In the genomic region with DNA sequence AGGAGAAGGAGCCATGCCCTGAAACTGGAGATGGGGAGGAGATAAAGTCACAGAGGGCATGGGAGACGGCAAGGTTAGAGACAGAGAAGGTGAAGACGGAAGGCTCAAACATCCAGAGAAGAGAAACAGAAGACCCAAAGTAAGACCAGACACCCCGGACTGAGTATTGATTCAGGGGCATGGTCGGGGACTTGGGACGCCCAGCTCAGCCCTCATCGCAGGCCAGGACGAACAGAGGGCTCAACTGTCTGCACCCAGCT, we compare ENCODE assay signal across 9 cellular contexts. TPM values are rescaled to one million over a fixed set of nuclear protein-coding genes. Genes with fewer than 3 reads are reported as not detected.
DNase-seq lines count a peak whose midpoint lies in the region; ATAC-seq and TF ChIP-seq lines count a peak whose summit lies in the region.
"Had no signal": no experiment of that assay in that cellular context is flagged by ENCODE, and none has a peak within 500 bp of the region (broad histone marks: within the 10 kb centered on the region; RNA-seq: fewer than 3 reads in every experiment).

No MANE protein-coding gene starts in this region.

- H3K27ac Mint-ChIP-seq in brain: peak overlapping the region; percentile 76 to 89 (median 85)

- no peak for TF ChIP-seq CTCF in heart left ventricle (IDR thresholded peaks at IDR 0.05)
- no peak for TF ChIP-seq CTCF in brain (conservative IDR thresholded peaks at IDR 0.05)
- no peak for TF ChIP-seq CTCF in vagina (IDR thresholded peaks at IDR 0.05)

- H3K4me1 Mint-ChIP-seq in brain: peaks cover 57% of the 10 kb centered on the region

- peak overlapping the region; percentile 86 for H3K9ac ChIP-seq in muscle layer of colon (ENCODE audit: low read length)

- H3K36me3 Mint-ChIP-seq in brain: peaks cover 5% of the 10 kb centered on the region

- peaks cover 0 to 44% (median 15%) of the 10 kb centered on the region in 12 donors for H3K4me1 ChIP-seq in heart left ventricle
- peaks cover 30% of the 10 kb centered on the region for H3K4me1 ChIP-seq in muscle layer of colon (ENCODE audit: insufficient read depth, low read length)
- H3K4me1 ChIP-seq in vagina: peaks cover 46% of the 10 kb centered on the region

- H3K36me3 ChIP-seq in heart left ventricle: no peaks in the 10 kb centered on the region
- H3K36me3 ChIP-seq in muscle layer of colon (ENCODE audit: insufficient read depth, low read length): no peaks in the 10 kb centered on the region
- no peaks in the 10 kb centered on the region for H3K36me3 ChIP-seq in vagina

- ATAC-seq in heart left ventricle (peak in 1 of 4 donors; percentile 32), left ventricle myocardium superior (no peak), HG02938 (IDR thresholded peaks at IDR 0.05; ENCODE audit: unreplicated experiment) (no peak)

- peaks cover 0 to 4% (median 0%) of the 10 kb centered on the region in 5 experiments for H3K9me3 Mint-ChIP-seq in brain

- peak overlapping the region; percentile 48 to 72 (median 60) for H3K4me3 ChIP-seq in heart left ventricle
- H3K4me3 ChIP-seq in muscle layer of colon (ENCODE audit: low read depth in 1 of 2, low read length in 2 of 2): peak overlapping the region; percentile 77 to 85
- H3K4me3 ChIP-seq in vagina: peak overlapping the region; percentile 78 to 91

- intact Hi-C loops in heart left ventricle (cut with DNase I): loop anchor here (2.0 to 10.0 kb wide), 11 partner anchors 55 to 609 kb away; no protein-coding TSS in a partner anchor
- intact Hi-C loops in left ventricle myocardium superior (cut with micrococcal nuclease): loop anchor here (5.0 kb wide), 1 partner anchor 192 kb away; no protein-coding TSS in a partner anchor
- intact Hi-C loops in vagina (cut with DNase I): loop anchor here (5.0 to 10.0 kb wide), 2 partner anchors 72 to 195 kb away; no protein-coding TSS in a partner anchor

- no peak for TF ChIP-seq POLR2A in heart left ventricle (IDR thresholded peaks at IDR 0.05)
- TF ChIP-seq POLR2A in vagina (IDR thresholded peaks at IDR 0.05): no peak

- H3K4me3 Mint-ChIP-seq in brain: peak overlapping the region; percentile 88 to 95 (median 92)

- H3K27me3 Mint-ChIP-seq in brain: peaks cover 14% of the 10 kb centered on the region

- DNase-seq in heart left ventricle (no peak), left ventricle myocardium superior (no peak), vagina (ENCODE audit: extremely low spot score in 2 of 2) (no peak), HuH-7.5 (ENCODE audit: low spot score) (no peak), NCI-H1048 (lab: John Stamatoyannopoulos, UW) (no peak)
- DNase-seq: MV-4-11 had no signal

- H3K27me3 ChIP-seq in heart left ventricle (peaks cover 0 to 35% (median 19%) of the 10 kb centered on the region in 9 donors), muscle layer of colon (ENCODE audit: control insufficient read depth in 1 of 2, insufficient read depth in 2 of 2, low read length in 2 of 2) (no peaks in the 10 kb centered on the region), vagina (no peaks in the 10 kb centered on the region)

- peak overlapping the region in 1 of 12 donors; percentile 90 for H3K27ac ChIP-seq in heart left ventricle
- H3K27ac ChIP-seq in muscle layer of colon (ENCODE audit: low read depth, low read length): peak overlapping the region; percentile 59
- peak overlapping the region; percentile 79 for H3K27ac ChIP-seq in vagina

- no peaks in the 10 kb centered on the region for H3K9me3 ChIP-seq in heart left ventricle
- no peaks in the 10 kb centered on the region for H3K9me3 ChIP-seq in muscle layer of colon (ENCODE audit: low read length)
- no peaks in the 10 kb centered on the region for H3K9me3 ChIP-seq in vagina

- WGBS in heart left ventricle, 4 donors: 3 to 25% (median 8%) methylated on average over 3 to 7 of the region's 7 CpGs

RNA-seq across cellular contexts. Expression of a gene that starts 1.1 kb away (rescaled TPM):
- total RNA-seq in heart left ventricle: 1 to 10 TPM; 1.1 to 5.0 (median 2.4) TPM
- 10 to 100 TPM in 1 of 2 donors, under 1 TPM in 1; 0.46 to 12.3 TPM for polyA plus RNA-seq in heart left ventricle
- total RNA-seq in left ventricle myocardium superior: 1.6 TPM
- 10.4 TPM for polyA plus RNA-seq in brain (ENCODE audit: insufficient read depth, low read depth, low replicate concordance)
- total RNA-seq in vagina: 27.3 TPM
